In the genomic region with DNA sequence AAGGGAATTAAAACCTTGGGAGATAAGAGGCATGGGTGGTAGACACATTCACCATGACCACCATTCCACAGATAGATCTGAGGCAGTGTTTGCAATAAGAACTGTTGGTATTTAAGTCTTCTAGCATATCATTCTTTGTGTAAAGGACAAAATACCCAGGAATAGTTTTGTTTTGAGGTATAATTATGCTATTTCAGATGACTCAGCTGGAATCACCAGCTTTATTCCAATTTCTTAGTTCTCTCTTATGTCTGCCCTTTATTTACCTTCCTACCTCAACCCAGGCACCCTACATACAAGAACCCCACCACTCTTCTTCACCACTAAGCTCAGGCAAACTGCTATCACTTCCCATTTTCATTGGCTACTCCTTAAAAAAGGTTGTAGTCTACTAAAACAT, we compare ENCODE assay signal across 28 cellular contexts.
"Had no signal": no experiment of that assay in that cellular context is flagged by ENCODE, and none has a peak within 500 bp of the region (broad histone marks: within the 10 kb centered on the region; RNA-seq: fewer than 3 reads in every experiment).

No MANE protein-coding gene starts in this region.

- H3K27ac Mint-ChIP-seq: effector memory CD8-positive, alpha-beta T cell; naive thymus-derived CD4-positive, alpha-beta T cell; nephron; neural progenitor cell; stimulated activated naive B cell treated with anti-CD40 and anti-IgM and Interleukin-4, amounts not matched to agents 10 μg/mL and 1 μg/mL and 100 μg/mL, for 72 hours; stimulated activated naive CD8-positive, alpha-beta T cell treated with anti-CD3 and anti-CD28 coated beads, Interleukin-15, Interleukin-2, amounts not matched to agents 100 ng/mL and 50 ng/mL, for 24 hours had no signal

- H3K9me3 Mint-ChIP-seq: stimulated activated naive B cell treated with anti-CD40 and anti-IgM and Interleukin-4, amounts not matched to agents 10 μg/mL and 1 μg/mL and 100 μg/mL, for 72 hours; stimulated activated naive CD8-positive, alpha-beta T cell treated with anti-CD3 and anti-CD28 coated beads, Interleukin-15, Interleukin-2, amounts not matched to agents 100 ng/mL and 50 ng/mL, for 24 hours had no signal

- H3K4me2 ChIP-seq: neural progenitor cell had no signal

- H3K9ac ChIP-seq: neural progenitor cell had no signal

- H3K27me3 ChIP-seq: esophagus squamous epithelium, left lung, neural progenitor cell, ovary, tibial nerve, upper lobe of left lung had no signal

- H3K4me3 ChIP-seq: coronary artery, esophagus squamous epithelium, left lung, neural progenitor cell, ovary, psoas muscle, skin epidermis, thoracic aorta, tibial nerve, upper lobe of left lung had no signal

- H3K9me3 ChIP-seq: esophagus squamous epithelium, ovary had no signal

- ATAC-seq: effector memory CD8-positive, alpha-beta T cell; left cardiac atrium; left lung; naive thymus-derived CD4-positive, alpha-beta T cell; psoas muscle; right cardiac atrium; stimulated activated naive B cell treated with anti-CD40 and anti-IgM and Interleukin-4, amounts not matched to agents 10 μg/mL and 1 μg/mL and 100 μg/mL, for 72 hours had no signal

- DNase-seq: dermis blood vessel endothelial cell; effector memory CD8-positive, alpha-beta T cell; erythroblast; esophagus squamous epithelium; kidney; left cardiac atrium; left lung; mesenchymal stem cell; midbrain; naive thymus-derived CD4-positive, alpha-beta T cell; ovary; posterior cingulate gyrus; psoas muscle; right cardiac atrium; stimulated activated CD4-positive, alpha-beta T cell treated with anti-CD3 and anti-CD28 coated beads, Interleukin-15, amount 100 ng/mL, for 24 hours; stimulated activated CD4-positive, alpha-beta T cell treated with anti-CD3 and anti-CD28 coated beads, Interleukin-2, amount 100 ng/mL, for 48 hours; stimulated activated naive B cell treated with anti-CD40 and anti-IgM and Interleukin-4, amounts not matched to agents 10 μg/mL and 1 μg/mL and 100 μg/mL, for 72 hours; upper lobe of left lung had no signal

- H3K4me1 Mint-ChIP-seq: nephron, neural progenitor cell had no signal

- H3K36me3 Mint-ChIP-seq: naive thymus-derived CD4-positive, alpha-beta T cell; neural progenitor cell; stimulated activated naive B cell treated with anti-CD40 and anti-IgM and Interleukin-4, amounts not matched to agents 10 μg/mL and 1 μg/mL and 100 μg/mL, for 72 hours had no signal

- H3K27ac ChIP-seq: coronary artery, esophagus squamous epithelium, left lung, neural progenitor cell, ovary, psoas muscle, skin epidermis, thoracic aorta, tibial nerve, upper lobe of left lung had no signal

- H3K36me3 ChIP-seq: esophagus squamous epithelium, left lung, neural progenitor cell, ovary, thoracic aorta, tibial nerve, upper lobe of left lung had no signal

- H3K4me3 Mint-ChIP-seq: effector memory CD8-positive, alpha-beta T cell; naive thymus-derived CD4-positive, alpha-beta T cell; nephron; neural progenitor cell; stimulated activated naive B cell treated with anti-CD40 and anti-IgM and Interleukin-4, amounts not matched to agents 10 μg/mL and 1 μg/mL and 100 μg/mL, for 72 hours; stimulated activated naive CD8-positive, alpha-beta T cell treated with anti-CD3 and anti-CD28 coated beads, Interleukin-15, Interleukin-2, amounts not matched to agents 100 ng/mL and 50 ng/mL, for 24 hours had no signal

- H2AFZ ChIP-seq: neural progenitor cell had no signal

- FAIRE-seq: endometrium, frontal cortex, kidney, urothelium cell line had no signal

- H3K4me1 ChIP-seq: left lung, neural progenitor cell, psoas muscle, tibial nerve, upper lobe of left lung had no signal
